25 cellular contexts compared by ENCODE assay signal in genomic region chr19:33789344-33789743, GRCh38.
"Had no signal": no experiment of that assay in that cellular context is flagged by ENCODE, and none has a peak within 500 bp of the region (broad histone marks: within the 10 kb centered on the region; RNA-seq: fewer than 3 reads in every experiment).

No MANE protein-coding gene starts in this region.

- H3K27me3 ChIP-seq: hepatocyte, ovary, right atrium auricular region, uterus had no signal

- FAIRE-seq: keratinocyte had no signal

- DNase-seq: heart right ventricle; kidney glomerular epithelial cell; left cardiac atrium; lower lobe of right lung; mesendoderm; naive B cell; natural killer cell; nephron progenitor cell; ovary; stimulated activated CD4-positive, alpha-beta T cell treated with anti-CD3 and anti-CD28 coated beads, Interleukin-12 subunit alpha, Interleukin-12 subunit beta, amount 100 ng/mL, for 4 hours; stimulated activated CD4-positive, alpha-beta T cell treated with anti-CD3 and anti-CD28 coated beads, Interleukin-15, amount 100 ng/mL, for 24 hours; stimulated activated CD4-positive, alpha-beta T cell treated with anti-CD3 and anti-CD28 coated beads, Interleukin-4, amount 100 ng/mL, for 4 hours; stimulated activated CD8-positive, alpha-beta memory T cell treated with anti-CD3 and anti-CD28 coated beads, Interleukin-4, amount 100 ng/mL, for 48 hours; stimulated activated naive CD4-positive, alpha-beta T cell treated with Interleukin-2 at 50 U/mL for 16 hours; stimulated activated naive CD8-positive, alpha-beta T cell treated with anti-CD3 and anti-CD28 coated beads, Interleukin-15, amount 100 ng/mL, for 72 hours; substantia nigra; uterus had no signal

- ATAC-seq: heart right ventricle; left cardiac atrium; left lobe of liver; lower lobe of right lung; natural killer cell; sciatic nerve; stimulated activated memory B cell treated with anti-CD40 and anti-IgM and Interleukin-4, amounts not matched to agents 10 μg/mL and 1 μg/mL and 100 μg/mL, for 72 hours; stimulated activated naive CD8-positive, alpha-beta T cell treated with anti-CD3 and anti-CD28 coated beads, Interleukin-15, amount 100 ng/mL, for 72 hours had no signal

- H3K4me3 ChIP-seq: heart right ventricle, hepatocyte, lower lobe of right lung, ovary, right atrium auricular region, skin epidermis, tibial nerve, uterus had no signal

- H3K9me3 ChIP-seq: heart right ventricle, lower lobe of right lung, ovary, right atrium auricular region, tibial nerve, uterus had no signal

- H3K79me2 ChIP-seq: hepatocyte had no signal

- H3K4me2 ChIP-seq: hepatocyte had no signal

- H3K27ac ChIP-seq: heart right ventricle, hepatocyte, lower lobe of right lung, ovary, right atrium auricular region, skin epidermis, tibial nerve, uterus had no signal

- H2AFZ ChIP-seq: hepatocyte had no signal

- H3K36me3 ChIP-seq: heart right ventricle, lower lobe of right lung, ovary, right atrium auricular region, tibial nerve, uterus had no signal
